Comparison of ENCODE assay signal across 25 cellular contexts in genomic region chr1:21724570-21724969, GRCh38. TPM values are rescaled to one million over a fixed set of nuclear protein-coding genes. Genes with fewer than 3 reads are reported as not detected.
DNase-seq lines count a peak whose midpoint lies in the region; ATAC-seq, FAIRE-seq and TF ChIP-seq lines count a peak whose summit lies in the region.
"Had no signal": no experiment of that assay in that cellular context is flagged by ENCODE, and none has a peak within 500 bp of the region (broad histone marks: within the 10 kb centered on the region; RNA-seq: fewer than 3 reads in every experiment).

No MANE protein-coding gene starts in this region.

- H4K20me1 ChIP-seq in HepG2 (ENCODE audit: insufficient read depth, low read length): no peaks in the 10 kb centered on the region
- H4K20me1 ChIP-seq in K562 (replicated peaks; ENCODE audit: control insufficient read depth, insufficient read depth, low read length): no peaks in the 10 kb centered on the region

- no peak for TF ChIP-seq EP300 in HepG2 (IDR thresholded peaks at IDR 0.05; ENCODE audit: low read depth in 2 of 2, low read length in 2 of 2)
- no peak for TF ChIP-seq EP300 in HepG2 (CRISPR knock-in tag; IDR thresholded peaks at IDR 0.05; ENCODE audit: borderline replicate concordance)
- TF ChIP-seq EP300 in K562 (IDR thresholded peaks at IDR 0.05; ENCODE audit: low read length): no peak

- H3K27ac ChIP-seq in HepG2 (ENCODE audit: extremely low read length, insufficient read depth, low read length) (no peak overlapping the region), right lobe of liver (no peak overlapping the region), K562 (ENCODE audit: extremely low read depth, low read depth, low read length) (no peak overlapping the region)
- H3K27ac ChIP-seq: 22Rv1, BLaER1 had no signal

- H3K4me3 ChIP-seq in HepG2 (replicated peaks in 1 of 3; ENCODE audit: insufficient read depth in 1 of 3, low read depth in 2 of 3, low read length in 3 of 3) (no peak overlapping the region), right lobe of liver (no peak overlapping the region), K562 (no peak overlapping the region)
- H3K4me3 ChIP-seq: BLaER1, GM12878 had no signal

- CTCF ChIA-PET in HepG2 (lab: Yijun Ruan, JAX; ENCODE audit: low intra/inter-chr PET ratio, low total read pairs): no interaction called here
- CTCF ChIA-PET in K562 (lab: Yijun Ruan, JAX; ENCODE audit: low intra/inter-chr PET ratio): no interaction called here

- H3K9ac ChIP-seq in HepG2 (ENCODE audit: insufficient read depth, low read depth, low read length) (no peak overlapping the region), K562 (ENCODE audit: insufficient read depth in 1 of 2, low read depth in 2 of 2, low read length in 2 of 2) (no peak overlapping the region)
- H3K9ac ChIP-seq: BLaER1 had no signal

- H3K4me2 ChIP-seq in HepG2 (ENCODE audit: low read depth, low read length) (no peak overlapping the region), K562 (ENCODE audit: insufficient read depth, low read length) (no peak overlapping the region)
- H3K4me2 ChIP-seq: BLaER1 had no signal

- no peaks in the 10 kb centered on the region for H3K4me1 ChIP-seq in HepG2 (ENCODE audit: insufficient read depth, low read length)
- H3K4me1 ChIP-seq in right lobe of liver: peaks cover 0 to 16% (median 0%) of the 10 kb centered on the region in 4 donors
- no peaks in the 10 kb centered on the region for H3K4me1 ChIP-seq in K562 (replicated peaks in 1 of 2; ENCODE audit: control insufficient read depth in 2 of 2, insufficient read depth in 2 of 2, low read length in 2 of 2)
- H3K4me1 ChIP-seq: BE2C, BLaER1 had no signal

- in situ Hi-C loops in HepG2 (cut with HindIII; ENCODE audit: extremely low pct_ligation_motif_present, low pct_unique_long_range_greater_than_20kb) (no loop called here), K562 (cut with MboI) (no loop called here)

- intact Hi-C loops in HepG2 (cut with micrococcal nuclease; ENCODE audit: unreplicated experiment): no loop called here
- intact Hi-C loops in right lobe of liver (cut with DNase I): no loop called here
- intact Hi-C loops in K562 (cut with micrococcal nuclease): no loop called here

- peaks cover 8 to 49% of the 10 kb centered on the region in 2 experiments for H3K36me3 ChIP-seq in HepG2 (replicated peaks in 1 of 2; ENCODE audit: control insufficient read depth in 1 of 2, insufficient read depth in 2 of 2, low read length in 2 of 2)
- peaks cover 0 to 21% (median 3%) of the 10 kb centered on the region in 4 donors for H3K36me3 ChIP-seq in right lobe of liver
- peaks cover 97% of the 10 kb centered on the region for H3K36me3 ChIP-seq in K562 (ENCODE audit: control insufficient read depth, insufficient read depth, low read length)
- H3K36me3 ChIP-seq: BE2C had no signal

- ATAC-seq in HepG2 (no peak), right lobe of liver (no peak), K562 (no peak), HG02870 (IDR thresholded peaks at IDR 0.05; ENCODE audit: unreplicated experiment) (no peak), HG02938 (IDR thresholded peaks at IDR 0.05; ENCODE audit: unreplicated experiment) (no peak)
- ATAC-seq: GM12878 had no signal

- TF ChIP-seq POLR2A in HepG2 (IDR thresholded peaks at IDR 0.05; ENCODE audit: insufficient read depth in 1 of 2, low read depth in 2 of 2, low read length in 2 of 2) (no peak), right lobe of liver (IDR thresholded peaks at IDR 0.05) (no peak), K562 (conservative IDR thresholded peaks at IDR 0.05) (no peak)

- BruUV-seq in HepG2 (replicated peaks; lab: Mats Ljungman, UMichigan) (no TSS peak), K562 (replicated peaks; lab: Mats Ljungman, UMichigan) (no TSS peak)

- H3K79me2 ChIP-seq in HepG2 (ENCODE audit: insufficient read depth, low read length) (no peaks in the 10 kb centered on the region), K562 (ENCODE audit: control insufficient read depth, insufficient read depth, low read length) (peaks cover 4% of the 10 kb centered on the region; the same call in 1 of the 3 replicates)

- TF ChIP-seq RAD21 in HepG2 (CRISPR knock-in tag; IDR thresholded peaks at IDR 0.05): no peak
- no peak for TF ChIP-seq RAD21 in K562 (CRISPR knock-in tag; conservative IDR thresholded peaks at IDR 0.05 in 1 of 2, IDR thresholded peaks at IDR 0.05 in 1 of 2)

- H3K27me3 ChIP-seq in HepG2 (ENCODE audit: control insufficient read depth in 1 of 2, insufficient read depth in 2 of 2, low read length in 2 of 2) (no peaks in the 10 kb centered on the region), right lobe of liver (no peaks in the 10 kb centered on the region), K562 (ENCODE audit: control insufficient read depth in 2 of 2, insufficient read depth in 2 of 2, low read length in 2 of 2) (no peaks in the 10 kb centered on the region)
- H3K27me3 ChIP-seq: BE2C, BLaER1 had no signal

- over 99% methylated on average over 3 of the region's 3 CpGs for WGBS in HepG2 (ENCODE audit: low lambda C conversion rate)
- WGBS in right lobe of liver (ENCODE audit: insufficient coverage, low coverage, low lambda C conversion rate, missing lambda C conversion rate): 95% methylated on average over 3 of the region's 3 CpGs
- 91% methylated on average over 3 of the region's 3 CpGs for WGBS in K562 (ENCODE audit: insufficient coverage, low coverage, missing lambda C conversion rate)

- FAIRE-seq in HepG2 (lab: Jason Lieb, UNC) (no peak), K562 (lab: Jason Lieb, UNC) (no peak)
- FAIRE-seq: GM12878, GM12892, GM18507 had no signal

- no peaks in the 10 kb centered on the region for H3K9me3 ChIP-seq in HepG2 (ENCODE audit: low read length)
- no peaks in the 10 kb centered on the region for H3K9me3 ChIP-seq in right lobe of liver
- H3K9me3 ChIP-seq in K562 (replicated peaks; ENCODE audit: control insufficient read depth, insufficient read depth, low read depth, low read length): no peaks in the 10 kb centered on the region
- H3K9me3 ChIP-seq: BE2C, BLaER1 had no signal

- POLR2A ChIA-PET in HepG2 (lab: Yijun Ruan, JAX): no interaction called here
- POLR2A ChIA-PET in K562 (lab: Yijun Ruan, JAX): interaction anchor here (0.7 to 1.6 kb wide), 4 partner anchors 10 to 186 kb away, joined by 3 to 5 read pairs (median 4); no protein-coding TSS in a partner anchor

- no peak overlapping the region for H2AFZ ChIP-seq in HepG2 (ENCODE audit: low read length)
- H2AFZ ChIP-seq in K562 (ENCODE audit: low read depth, low read length): no peak overlapping the region

- H3K9me1 ChIP-seq in K562 (ENCODE audit: control insufficient read depth, insufficient read depth, low read length): no peaks in the 10 kb centered on the region

- DNase-seq in HepG2 (ENCODE audit: low spot score) (no peak), right lobe of liver (no peak), K562 (ENCODE audit: extremely low read depth in 1 of 4, low spot score in 3 of 4) (no peak)
- DNase-seq: ACHN; BE2C; C1 segment of cervical spinal cord; CD4-positive, alpha-beta memory T cell; CD4-positive, CD25-positive, alpha-beta regulatory T cell; CD8-positive, alpha-beta memory T cell; COR-L47; DMS 273 treated with DMSO at 0.1 percent for 48 hours; DMS153; DMS53; DMS79; DND-41; EL; GDM1 had no signal

- TF ChIP-seq CTCF in HepG2 (CRISPR knock-in tag; IDR thresholded peaks at IDR 0.05) (no peak), right lobe of liver (IDR thresholded peaks at IDR 0.05) (no peak), K562 (IDR thresholded peaks at IDR 0.05 in 2 of 3, conservative IDR thresholded peaks at IDR 0.05 in 1 of 3; ENCODE audit: insufficient read depth in 2 of 3, low read depth in 1 of 3, low read length in 3 of 3) (no peak)

RNA-seq across cellular contexts. Expression of gene RAP1GAP, which starts 55.4 kb away (rescaled TPM):
- total RNA-seq in HepG2 (2016; rRNA removed; fragmentation: Illumina TruSeq; extraction: Trizol) (9.7 and 11.9 TPM in 2 replicates), right lobe of liver (10 to 100 TPM in 5 of 6 experiments, 1 to 10 TPM in 1; 8.0 to 38.1 (median 22.2) TPM), K562 (2014; rRNA removed) (19.2 and 28.0 TPM in 2 replicates), K562 (2014; rRNA removed; fragmentation: Illumina TruSeq; extraction: Trizol) (7.0 and 7.3 TPM in 2 replicates), K562 (2015; rRNA removed; fragmentation: Illumina TruSeq; extraction: Trizol) (9.5 and 9.7 TPM in 2 replicates), K562 (2021) (30.2 and 31.0 TPM in 2 replicates)
- 3.8 and 5.0 TPM in 2 replicates for total RNA-seq in HepG2 (2016; cell fraction: cytosol; rRNA removed; fragmentation: Illumina TruSeq; extraction: Trizol; ENCODE audit: low read depth)
- total RNA-seq in HepG2 (2016; cell fraction: insoluble cytoplasmic fraction; rRNA removed; fragmentation: Illumina TruSeq; extraction: Trizol): 7.8 and 12.1 TPM in 2 replicates
- 9.5 and 11.5 TPM in 2 replicates for total RNA-seq in HepG2 (2016; cell fraction: membrane; rRNA removed; fragmentation: Illumina TruSeq; extraction: Trizol)
- 13.6 and 14.7 TPM in 2 replicates for total RNA-seq in HepG2 (2016; cell fraction: nucleus; rRNA removed; fragmentation: Illumina TruSeq; extraction: Trizol)
- polyA plus RNA-seq in HepG2 (2011; rRNA removed) (37.5 and 46.1 TPM in 2 replicates), K562 (2011; rRNA removed) (30.2 and 36.0 TPM in 2 replicates), K562 (2014; fragmentation: Illumina TruSeq; extraction: Trizol) (23.5 and 26.5 TPM in 2 replicates), K562 (2014; fragmentation: Nextera tagmentation; extraction: Ambion mirVana) (under 1 TPM; 0.29 to 0.51 TPM), K562 (2014; rRNA removed) (21.7 and 22.3 TPM in 2 replicates)
- polyA plus RNA-seq in HepG2 (2011; cell fraction: cytosol; rRNA removed): 21.6 and 24.9 TPM in 2 replicates
- 114 and 133 TPM in 2 replicates for polyA plus RNA-seq in HepG2 (2011; cell fraction: nucleus; rRNA removed)
- polyA plus RNA-seq in HepG2 (2012): 22.0 and 27.8 TPM in 2 replicates
- 5.3 and 7.0 TPM in 2 replicates for polyA plus RNA-seq in HepG2 (2016; cell fraction: cytosol; fragmentation: Illumina TruSeq; extraction: Trizol; ENCODE audit: low read depth)
- polyA plus RNA-seq in HepG2 (2016; cell fraction: insoluble cytoplasmic fraction; fragmentation: Illumina TruSeq; extraction: Trizol; ENCODE audit: low read depth): 17.1 and 23.0 TPM in 2 replicates
- polyA plus RNA-seq in HepG2 (2016; cell fraction: membrane; fragmentation: Illumina TruSeq; extraction: Trizol; ENCODE audit: low read depth): 14.4 and 18.4 TPM in 2 replicates
- 58.0 and 62.8 TPM in 2 replicates for polyA plus RNA-seq in HepG2 (2016; cell fraction: nucleus; fragmentation: Illumina TruSeq; extraction: Trizol; ENCODE audit: insufficient read depth, low read depth)
- 18.4 and 45.8 TPM in 2 replicates for polyA minus RNA-seq in HepG2 (2011; rRNA and poly(A)+ RNA removed; ENCODE audit: low replicate concordance)
- polyA minus RNA-seq in HepG2 (2011; cell fraction: cytosol; rRNA and poly(A)+ RNA removed): 12.8 and 14.1 TPM in 2 replicates
- 20.8 and 23.4 TPM in 2 replicates for polyA minus RNA-seq in HepG2 (2011; cell fraction: nucleus; rRNA and poly(A)+ RNA removed)
- total RNA-seq in K562 (2011; cell fraction: chromatin; rRNA removed; ENCODE audit: low replicate concordance): 41.9 and 97.0 TPM in 2 replicates
- total RNA-seq in K562 (2011; cell fraction: nucleolus; rRNA removed): 41.8 and 44.9 TPM in 2 replicates
- total RNA-seq in K562 (2011; cell fraction: nucleoplasm; rRNA removed): 34.0 and 35.7 TPM in 2 replicates
- polyA plus RNA-seq in K562 (2011; cell fraction: cytosol; rRNA removed): 27.3 and 36.3 TPM in 2 replicates
- polyA plus RNA-seq in K562 (2011; cell fraction: nucleus; rRNA removed): 68.0 and 110 TPM in 2 replicates
- polyA plus RNA-seq in K562 (2012): 23.3 and 41.5 TPM in 2 replicates
- polyA minus RNA-seq in K562 (2011; rRNA and poly(A)+ RNA removed): 25.4 and 27.5 TPM in 2 replicates
- polyA minus RNA-seq in K562 (2011; cell fraction: cytosol; rRNA and poly(A)+ RNA removed): 22.4 and 26.1 TPM in 2 replicates
- polyA minus RNA-seq in K562 (2011; cell fraction: nucleus; rRNA and poly(A)+ RNA removed): 26.9 and 27.0 TPM in 2 replicates
- polyA plus RNA-seq: CD14-positive monocyte; CD4-positive, alpha-beta memory T cell; CD4-positive, CD25-positive, alpha-beta regulatory T cell; CD8-positive, alpha-beta memory T cell had no signal

RNA-seq across cellular contexts. Expression of gene USP48, which starts 58.4 kb away (rescaled TPM):
- total RNA-seq in HepG2 (2016; rRNA removed; fragmentation: Illumina TruSeq; extraction: Trizol): 29.9 and 30.4 TPM in 2 replicates
- 19.6 and 24.1 TPM in 2 replicates for total RNA-seq in HepG2 (2016; cell fraction: cytosol; rRNA removed; fragmentation: Illumina TruSeq; extraction: Trizol; ENCODE audit: low read depth)
- 28.2 and 30.4 TPM in 2 replicates for total RNA-seq in HepG2 (2016; cell fraction: insoluble cytoplasmic fraction; rRNA removed; fragmentation: Illumina TruSeq; extraction: Trizol)
- total RNA-seq in HepG2 (2016; cell fraction: membrane; rRNA removed; fragmentation: Illumina TruSeq; extraction: Trizol): 13.3 and 15.7 TPM in 2 replicates
- 51.4 and 51.7 TPM in 2 replicates for total RNA-seq in HepG2 (2016; cell fraction: nucleus; rRNA removed; fragmentation: Illumina TruSeq; extraction: Trizol)
- 26.1 and 30.7 TPM in 2 replicates for polyA plus RNA-seq in HepG2 (2011; rRNA removed)
- 6.6 and 9.8 TPM in 2 replicates for polyA plus RNA-seq in HepG2 (2011; cell fraction: cytosol; rRNA removed)
- polyA plus RNA-seq in HepG2 (2011; cell fraction: nucleus; rRNA removed): 53.4 and 63.4 TPM in 2 replicates
- polyA plus RNA-seq in HepG2 (2012): 27.2 and 36.7 TPM in 2 replicates
- 1.7 and 2.0 TPM in 2 replicates for polyA plus RNA-seq in HepG2 (2016; cell fraction: cytosol; fragmentation: Illumina TruSeq; extraction: Trizol; ENCODE audit: low read depth)
- 29.2 and 30.8 TPM in 2 replicates for polyA plus RNA-seq in HepG2 (2016; cell fraction: insoluble cytoplasmic fraction; fragmentation: Illumina TruSeq; extraction: Trizol; ENCODE audit: low read depth)
- 5.8 and 6.2 TPM in 2 replicates for polyA plus RNA-seq in HepG2 (2016; cell fraction: membrane; fragmentation: Illumina TruSeq; extraction: Trizol; ENCODE audit: low read depth)
- polyA plus RNA-seq in HepG2 (2016; cell fraction: nucleus; fragmentation: Illumina TruSeq; extraction: Trizol; ENCODE audit: insufficient read depth, low read depth): 74.2 and 75.0 TPM in 2 replicates
- 15.1 and 18.5 TPM in 2 replicates for polyA minus RNA-seq in HepG2 (2011; rRNA and poly(A)+ RNA removed; ENCODE audit: low replicate concordance)
- polyA minus RNA-seq in HepG2 (2011; cell fraction: cytosol; rRNA and poly(A)+ RNA removed): 12.3 and 16.1 TPM in 2 replicates
- polyA minus RNA-seq in HepG2 (2011; cell fraction: nucleus; rRNA and poly(A)+ RNA removed): 120 and 126 TPM in 2 replicates
- total RNA-seq in right lobe of liver: 10 to 100 TPM; 21.3 to 24.5 (median 22.8) TPM
- total RNA-seq in K562 (2011; cell fraction: chromatin; rRNA removed; ENCODE audit: low replicate concordance): 194 and 717 TPM in 2 replicates
- total RNA-seq in K562 (2011; cell fraction: nucleolus; rRNA removed): 95.7 and 151 TPM in 2 replicates
- total RNA-seq in K562 (2011; cell fraction: nucleoplasm; rRNA removed): 249 and 315 TPM in 2 replicates
- total RNA-seq in K562 (2014; rRNA removed): 89.9 and 91.0 TPM in 2 replicates
- total RNA-seq in K562 (2014; rRNA removed; fragmentation: Illumina TruSeq; extraction: Trizol): 106 and 120 TPM in 2 replicates
- total RNA-seq in K562 (2015; rRNA removed; fragmentation: Illumina TruSeq; extraction: Trizol): 102 and 109 TPM in 2 replicates
- 123 TPM in 2 replicates for total RNA-seq in K562 (2021)
- polyA plus RNA-seq in K562 (2011; rRNA removed): 78.6 and 97.2 TPM in 2 replicates
- 13.8 and 29.6 TPM in 2 replicates for polyA plus RNA-seq in K562 (2011; cell fraction: cytosol; rRNA removed)
- polyA plus RNA-seq in K562 (2011; cell fraction: nucleus; rRNA removed): 94.2 and 106 TPM in 2 replicates
- polyA plus RNA-seq in K562 (2012): 92.9 and 103 TPM in 2 replicates
- polyA plus RNA-seq in K562 (2014; fragmentation: Illumina TruSeq; extraction: Trizol): 101 and 121 TPM in 2 replicates
- polyA plus RNA-seq in K562 (2014; fragmentation: Nextera tagmentation; extraction: Ambion mirVana): 10 to 100 TPM; 23.3 to 30.3 TPM
- polyA plus RNA-seq in K562 (2014; rRNA removed): 101 and 106 TPM in 2 replicates
- polyA minus RNA-seq in K562 (2011; rRNA and poly(A)+ RNA removed): 149 and 168 TPM in 2 replicates
- 39.7 and 45.1 TPM in 2 replicates for polyA minus RNA-seq in K562 (2011; cell fraction: cytosol; rRNA and poly(A)+ RNA removed)
- polyA minus RNA-seq in K562 (2011; cell fraction: nucleus; rRNA and poly(A)+ RNA removed): 77.0 and 154 TPM in 2 replicates

Comparison
In these comparisons a context has a peak if more than half of its experiments do, and no peak if none do; other contexts are left out.
1. Of the 241 proteins assayed by ChIP-seq in both HepG2 and K562: peak only in HepG2: MAFF and MAFK; only in K562: none; in both: none; in neither: 239.